ENCODE assay signal across 22 cellular contexts in genomic region chrX:109190542-109190941, GRCh38.
DNase-seq lines count a peak whose midpoint lies in the region; ATAC-seq, FAIRE-seq and TF ChIP-seq lines count a peak whose summit lies in the region.
"Had no signal": no experiment of that assay in that cellular context is flagged by ENCODE, and none has a peak within 500 bp of the region (broad histone marks: within the 10 kb centered on the region; RNA-seq: fewer than 3 reads in every experiment).

No MANE protein-coding gene starts in this region.

- no peak overlapping the region for H3K4me3 Mint-ChIP-seq in type B pancreatic cell
- H3K4me3 Mint-ChIP-seq: CD8-positive, alpha-beta memory T cell; natural killer cell had no signal

- peak overlapping the region; percentile 24; the same call in 1 of the 2 replicates for H3K27ac ChIP-seq in GM12878 (ENCODE audit: control insufficient read depth, insufficient read depth)
- H3K27ac ChIP-seq in psoas muscle, result no peak overlapping the region
- H3K27ac ChIP-seq: RWPE1 had no signal

- CTCF ChIA-PET in GM12878 (lab: Yijun Ruan, JAX), result interaction anchor here (3.7 to 4.4 kb wide), 2 partner anchors 80 to 194 kb away, joined by 14 to 18 read pairs; no protein-coding TSS in a partner anchor

- H3K9ac ChIP-seq in GM12878 (ENCODE audit: control insufficient read depth, insufficient read depth, low read length), result no peak overlapping the region

- no peaks in the 10 kb centered on the region for H3K36me3 ChIP-seq in GM12878 (ENCODE audit: control insufficient read depth in 2 of 2, insufficient read depth in 2 of 2, low read length in 1 of 2)
- no peaks in the 10 kb centered on the region for H3K36me3 ChIP-seq in psoas muscle (ENCODE audit: insufficient read depth in 1 of 2, low read depth in 1 of 2)

- no peaks in the 10 kb centered on the region for H3K27me3 Mint-ChIP-seq in type B pancreatic cell

- H3K27me3 ChIP-seq in GM12878 (replicated peaks in 1 of 2; ENCODE audit: control insufficient read depth in 2 of 2, insufficient read depth in 2 of 2, low read length in 1 of 2) (no peaks in the 10 kb centered on the region), psoas muscle (ENCODE audit: insufficient read depth in 3 of 3, low read length in 2 of 3) (peaks cover 0 to 18% (median 0%) of the 10 kb centered on the region in 3 donors)

- SMC1A ChIA-PET in GM12878 (lab: Charles Lee; ENCODE audit: uncharacterized antibody, unreplicated experiment), result interaction anchor here (0.7 to 10.7 kb wide), 8 partner anchors 9 to 539 kb away, joined by 3 to 168 read pairs (median 4); no protein-coding TSS in a partner anchor

- H3K4me3 ChIP-seq in GM12878, result no peak overlapping the region
- H3K4me3 ChIP-seq in psoas muscle, result no peak overlapping the region

- TF ChIP-seq RAD21 in GM12878 (IDR thresholded peaks at IDR 0.05; ENCODE audit: insufficient read depth, low read depth, low read length), result no peak

- RAD21 ChIA-PET in GM12878 (lab: Charles Lee; ENCODE audit: unreplicated experiment), result interaction anchor here (1.0 to 10.1 kb wide), 3 partner anchors 79 to 207 kb away, joined by 3 to 155 read pairs (median 26); no protein-coding TSS in a partner anchor

- 0% methylated on average over 1 of the region's 1 CpG for whole genome bisulfite sequencing in GM12878 (ENCODE audit: insufficient coverage, insufficient replicate concordance, low lambda C conversion rate, missing lambda C conversion rate)
- 73 to 78% (median 74%) methylated on average over 1 of the region's 1 CpG for WGBS in psoas muscle, 3 donors

- in situ Hi-C loops in GM12878 (cut with MboI), result no loop called here

- no peak overlapping the region; the same call in 1 of the 2 replicates for H2AFZ ChIP-seq in GM12878 (ENCODE audit: control insufficient read depth, low read depth, low read length)

- DNase-seq in GM12878 (ENCODE audit: low read depth, low spot score) (no peak), H54 (ENCODE audit: insufficient read length, low spot score) (no peak), psoas muscle (no peak), type B pancreatic cell (ENCODE audit: extremely low spot score, unreplicated experiment) (no peak)
- DNase-seq: activated CD4-positive, alpha-beta T cell treated with anti-CD3 and anti-CD28 coated beads for 4 hours; CD8-positive, alpha-beta memory T cell; DND-41; kidney glomerular epithelial cell; mesendoderm; natural killer cell; NCI-H1694 treated with DMSO at 0.1 percent for 48 hours; NCI-H226; NK-92 treated with Interleukin-12 subunit alpha and Interleukin-12 subunit beta, amount 100 ng/mL, for 24 hours; stimulated activated CD4-positive, alpha-beta T cell treated with anti-CD3 and anti-CD28 coated beads, Interleukin-4, amount 100 ng/mL, for 4 hours; substantia nigra had no signal

- no peaks in the 10 kb centered on the region for H3K9me3 Mint-ChIP-seq in type B pancreatic cell

- TF ChIP-seq CTCF in GM12878 (IDR thresholded peaks at IDR 0.05 in 2 of 3, conservative IDR thresholded peaks at IDR 0.05 in 1 of 3; ENCODE audit: control insufficient read depth in 2 of 3, extremely low read depth in 1 of 3, insufficient read depth in 1 of 3, low read depth in 3 of 3, low read length in 3 of 3) (no peak), psoas muscle (IDR thresholded peaks at IDR 0.05) (no peak), type B pancreatic cell (conservative IDR thresholded peaks at IDR 0.05) (no peak)

- H3K79me2 ChIP-seq in GM12878 (ENCODE audit: control insufficient read depth, insufficient read depth, low read length), result no peaks in the 10 kb centered on the region

- FAIRE-seq in GM12878 (lab: Jason Lieb, UNC) (no peak), H54 (lab: Jason Lieb, UNC) (no peak)
- FAIRE-seq: bronchial epithelial cell, TTC549 had no signal

- no peak overlapping the region for H3K27ac Mint-ChIP-seq in type B pancreatic cell
- H3K27ac Mint-ChIP-seq: CD8-positive, alpha-beta memory T cell; natural killer cell had no signal

- no peaks in the 10 kb centered on the region for H3K36me3 Mint-ChIP-seq in type B pancreatic cell
- H3K36me3 Mint-ChIP-seq: CD8-positive, alpha-beta memory T cell; natural killer cell had no signal

- no peak overlapping the region for H3K4me2 ChIP-seq in GM12878 (ENCODE audit: control insufficient read depth, insufficient read depth)

- no TSS peak for BruUV-seq in GM12878 (replicated peaks; lab: Mats Ljungman, UMichigan)

- intact Hi-C loops in GM12878 (cut with micrococcal nuclease; ENCODE audit: unreplicated experiment) (no loop called here), psoas muscle (cut with DNase I) (no loop called here)

- POLR2A ChIA-PET in GM12878 (lab: Charles Lee), result interaction anchor here (0.9 to 5.8 kb wide), 2 partner anchors 79 to 86 kb away, joined by 3 to 32 read pairs; no protein-coding TSS in a partner anchor

- ATAC-seq in GM18870 (IDR thresholded peaks at IDR 0.05; ENCODE audit: unreplicated experiment), result peak; percentile 42
- peak; percentile 50 for ATAC-seq in GM21619 (IDR thresholded peaks at IDR 0.05; ENCODE audit: unreplicated experiment)
- peak; percentile 68 for ATAC-seq in HG03045 (IDR thresholded peaks at IDR 0.05; ENCODE audit: unreplicated experiment)
- ATAC-seq in GM12878, result peak; percentile 49
- ATAC-seq in psoas muscle, result no peak
- ATAC-seq in HG03571 (IDR thresholded peaks at IDR 0.05; ENCODE audit: unreplicated experiment), result no peak
- ATAC-seq: natural killer cell had no signal

- no peaks in the 10 kb centered on the region; the same call in 2 of the 3 replicates for H3K9me3 ChIP-seq in GM12878 (replicated peaks; ENCODE audit: control insufficient read depth, insufficient read depth, low read length)
- H3K9me3 ChIP-seq in psoas muscle, result no peaks in the 10 kb centered on the region

- TF ChIP-seq POLR2A in GM12878 (IDR thresholded peaks at IDR 0.05; ENCODE audit: low read depth, low read length), result no peak
- no peak for TF ChIP-seq POLR2A in H54 (IDR thresholded peaks at IDR 0.05; ENCODE audit: low read depth, low read length)

- peaks cover 4% of the 10 kb centered on the region; the same call in 1 of the 2 replicates for H3K4me1 ChIP-seq in GM12878 (ENCODE audit: control insufficient read depth, insufficient read depth, low read length)
- H3K4me1 ChIP-seq in psoas muscle, result no peaks in the 10 kb centered on the region

- H4K20me1 ChIP-seq in GM12878 (ENCODE audit: control insufficient read depth, insufficient read depth), result no peaks in the 10 kb centered on the region

- H3K4me1 Mint-ChIP-seq in type B pancreatic cell (ENCODE audit: unreplicated experiment), result no peaks in the 10 kb centered on the region
- H3K4me1 Mint-ChIP-seq: CD8-positive, alpha-beta memory T cell; natural killer cell had no signal

- TF ChIP-seq EP300 in GM12878 (IDR thresholded peaks at IDR 0.05; ENCODE audit: borderline replicate concordance in 1 of 2, control insufficient read depth in 1 of 2, low read depth in 2 of 2, low read length in 2 of 2), result peak in 1 of 2 experiments; percentile 24; a peak in 1 of 4 replicates

TF ChIP-seq in GM12878, 131 proteins besides CTCF, POLR2A, EP300 and RAD21 (continues in another document):
- TF ChIP-seq RCOR1 (conservative IDR thresholded peaks at IDR 0.05; ENCODE audit: low read depth, low read length) (no peak), PRDM15 (CRISPR knock-in tag; IDR thresholded peaks at IDR 0.05) (no peak), NFIC (IDR thresholded peaks at IDR 0.05; ENCODE audit: low read depth, low read length) (peak; percentile 50; the same call in 1 of the 2 replicates), IRF3 (IDR thresholded peaks at IDR 0.05) (no peak), RBBP5 (conservative IDR thresholded peaks at IDR 0.05) (no peak), GABPA (IDR thresholded peaks at IDR 0.05; ENCODE audit: low read depth) (no peak)

Comparison
In these comparisons a context has a peak if more than half of its experiments do, and no peak if none do; other contexts are left out.
1. ATAC-seq: peak in GM18870 (single experiment), GM21619 (single experiment), HG03045 (single experiment) and GM12878 (single experiment); none in psoas muscle (0 of 4) and HG03571 (single experiment).